ENCODE assay signal across 24 cellular contexts in the genomic region with DNA sequence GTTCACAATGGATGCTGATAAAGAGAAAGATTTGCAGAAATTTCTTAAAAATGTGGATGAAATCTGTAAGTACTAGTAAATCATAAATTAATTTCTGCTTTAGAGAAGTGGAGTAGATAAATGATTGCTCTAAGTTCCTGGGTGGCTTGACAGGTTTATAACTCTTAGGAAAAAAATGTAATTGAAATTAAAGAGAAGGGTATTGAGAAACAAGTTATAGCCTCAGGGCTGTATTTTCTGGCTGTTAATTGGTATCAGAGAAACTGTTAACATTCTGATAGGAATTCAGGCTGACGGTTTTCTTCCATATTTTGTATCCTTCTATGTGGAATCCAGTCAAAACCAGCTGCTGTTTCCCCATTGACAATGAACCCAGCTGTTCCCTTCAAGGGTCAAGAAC. TPM values are rescaled to one million over a fixed set of nuclear protein-coding genes. Genes with fewer than 3 reads are reported as not detected.
DNase-seq lines count a peak whose midpoint lies in the region; ATAC-seq and TF ChIP-seq lines count a peak whose summit lies in the region.
"Had no signal": no experiment of that assay in that cellular context is flagged by ENCODE, and none has a peak within 500 bp of the region (broad histone marks: within the 10 kb centered on the region; RNA-seq: fewer than 3 reads in every experiment).

No MANE protein-coding gene starts in this region.

- ATAC-seq in HG03432 (IDR thresholded peaks at IDR 0.05; ENCODE audit: unreplicated experiment) (no peak), HG02763 (IDR thresholded peaks at IDR 0.05; ENCODE audit: unreplicated experiment) (no peak)
- ATAC-seq: activated T-cell treated with anti-CD3 and anti-CD28 coated beads, Interleukin-2, amount 50 U/mL, for 72 hours; sciatic nerve; stimulated activated naive CD8-positive, alpha-beta T cell treated with anti-CD3 and anti-CD28 coated beads, Interleukin-15, Interleukin-2, amounts not matched to agents 100 U/mL and 50 U/mL, for 24 hours had no signal

- peak overlapping the region in 2 of 3 donors; percentile 4 to 76 for H3K27ac Mint-ChIP-seq in IgD-negative memory B cell
- no peak overlapping the region for H3K27ac Mint-ChIP-seq in activated T-helper 1 cell treated with anti-CD3 and anti-CD28 coated beads, Interleukin-12 subunit alpha, Interleukin-12 subunit beta, Interleukin-2, Interleukin-4 antibody, amounts not matched to agents 30 ng/mL and 10 ng/mL and 1 ng/mL, durations not matched to agents 14 hours and 24 hours and 36 hours
- H3K27ac Mint-ChIP-seq in mesothelial cell of epicardium: peak overlapping the region; percentile 55
- H3K27ac Mint-ChIP-seq: activated CD4-positive, alpha-beta T cell treated with anti-CD3 and anti-CD28 coated beads, Interleukin-2, amount 10 ng/mL, durations not matched to agents 24 days and 14 days; activated T-cell treated with anti-CD3 and anti-CD28 coated beads, Interleukin-2, amount 50 U/mL, for 72 hours; T-helper 2 cell treated with Interferon-gamma antibody and Interleukin-4, amounts not matched to agents 5 μg/mL and 100 μg/mL, for 36 hours had no signal

- H3K4me3 ChIP-seq in suprapubic skin: no peak overlapping the region
- H3K4me3 ChIP-seq in OCI-LY7 (ENCODE audit: low read depth, low read length, poor library complexity, severe bottlenecking): no peak overlapping the region
- H3K4me3 ChIP-seq: ascending aorta, thyroid gland had no signal

- WGBS in suprapubic skin: 30% methylated on average over 1 of the region's 1 CpG

- H3K4me1 ChIP-seq in suprapubic skin: peaks cover 31% of the 10 kb centered on the region
- H3K4me1 ChIP-seq in OCI-LY7 (ENCODE audit: insufficient read depth, low read length, poor library complexity, severe bottlenecking): peaks cover 3% of the 10 kb centered on the region
- H3K4me1 ChIP-seq: ascending aorta had no signal

- no peaks in the 10 kb centered on the region for H3K27me3 ChIP-seq in suprapubic skin
- H3K27me3 ChIP-seq: ascending aorta, dorsolateral prefrontal cortex, thyroid gland had no signal

- H3K27ac ChIP-seq in suprapubic skin (peak overlapping the region; percentile 87), OCI-LY7 (ENCODE audit: low read depth, low read length, poor library complexity, severe bottlenecking) (no peak overlapping the region)
- H3K27ac ChIP-seq: KMS-11, thyroid gland, WERI-Rb-1 had no signal

- H4K20me1 ChIP-seq in OCI-LY7 (ENCODE audit: insufficient read depth, low read length): no peaks in the 10 kb centered on the region

- H3K9me2 ChIP-seq in OCI-LY7 (ENCODE audit: insufficient read depth, low read length): no peaks in the 10 kb centered on the region

- H3K4me3 Mint-ChIP-seq in IgD-negative memory B cell: peak overlapping the region in 1 of 4 donors; percentile 82
- H3K4me3 Mint-ChIP-seq in activated T-helper 1 cell treated with anti-CD3 and anti-CD28 coated beads, Interleukin-12 subunit alpha, Interleukin-12 subunit beta, Interleukin-2, Interleukin-4 antibody, amounts not matched to agents 30 ng/mL and 10 ng/mL and 1 ng/mL, durations not matched to agents 14 hours and 24 hours and 36 hours: peak overlapping the region; percentile 49
- H3K4me3 Mint-ChIP-seq in mesothelial cell of epicardium: no peak overlapping the region

- peaks cover 14 to 24% (median 17%) of the 10 kb centered on the region in 3 donors for H3K4me1 Mint-ChIP-seq in IgD-negative memory B cell
- H3K4me1 Mint-ChIP-seq in activated T-helper 1 cell treated with anti-CD3 and anti-CD28 coated beads, Interleukin-12 subunit alpha, Interleukin-12 subunit beta, Interleukin-2, Interleukin-4 antibody, amounts not matched to agents 30 ng/mL and 10 ng/mL and 1 ng/mL, durations not matched to agents 14 hours and 24 hours and 36 hours (ENCODE audit: low read depth): peaks cover 20% of the 10 kb centered on the region
- peaks cover 36% of the 10 kb centered on the region for H3K4me1 Mint-ChIP-seq in mesothelial cell of epicardium

- no peak overlapping the region for H3K4me2 ChIP-seq in OCI-LY7 (ENCODE audit: low read length)
- H3K4me2 ChIP-seq: KMS-11 had no signal

- H3K79me2 ChIP-seq in OCI-LY7 (ENCODE audit: insufficient read depth, low read depth, low read length): no peaks in the 10 kb centered on the region
- H3K79me2 ChIP-seq: parathyroid adenoma had no signal

- POLR2A ChIA-PET in OCI-LY7 (lab: Charles Lee): no interaction called here

- DNase-seq in activated T-helper 1 cell treated with anti-CD3 and anti-CD28 coated beads, Interleukin-12 subunit alpha, Interleukin-12 subunit beta, Interleukin-2, Interleukin-4 antibody, amounts not matched to agents 30 ng/mL and 10 ng/mL and 1 ng/mL, durations not matched to agents 14 hours and 24 hours and 36 hours (ENCODE audit: low spot score): no peak
- no peak for DNase-seq in mesothelial cell of epicardium (ENCODE audit: low spot score in 2 of 2, unreplicated experiment in 2 of 2)
- DNase-seq in suprapubic skin (ENCODE audit: low spot score in 2 of 2): no peak
- DNase-seq in OCI-LY7 (ENCODE audit: low spot score): no peak
- DNase-seq: activated CD4-positive, alpha-beta T cell treated with anti-CD3 and anti-CD28 coated beads, Interleukin-2, amount 10 ng/mL, durations not matched to agents 24 days and 14 days; activated naive CD4-positive, alpha-beta T cell treated with anti-CD3 and anti-CD28 coated beads, Interleukin-2, amount 50 U/mL, for 16 hours; activated T-cell treated with anti-CD3 and anti-CD28 coated beads, Interleukin-2, amount 50 U/mL, for 72 hours; DMS53; dorsolateral prefrontal cortex; GDM1; MV-4-11; NCI-H1694; stimulated activated naive CD8-positive, alpha-beta T cell treated with anti-CD3 and anti-CD28 coated beads, Interleukin-15, Interleukin-2, amounts not matched to agents 100 U/mL and 50 U/mL, for 24 hours; thyroid gland; WERI-Rb-1 had no signal

- intact Hi-C loops in activated T-helper 1 cell treated with anti-CD3 and anti-CD28 coated beads, Interleukin-12 subunit alpha, Interleukin-12 subunit beta, Interleukin-2, Interleukin-4 antibody, amounts not matched to agents 30 ng/mL and 10 ng/mL and 1 ng/mL, durations not matched to agents 14 hours and 24 hours and 36 hours (cut with micrococcal nuclease): loop anchor here (10.0 kb wide), 1 partner anchor 1909 kb away; no protein-coding TSS in a partner anchor
- intact Hi-C loops in OCI-LY7 (cut with micrococcal nuclease; ENCODE audit: unreplicated experiment): no loop called here

- no peaks in the 10 kb centered on the region for H3K9me3 ChIP-seq in suprapubic skin
- no peaks in the 10 kb centered on the region for H3K9me3 ChIP-seq in OCI-LY7 (ENCODE audit: low read length)
- H3K9me3 ChIP-seq: ascending aorta, thyroid gland had no signal

- H3K27me3 Mint-ChIP-seq in IgD-negative memory B cell: no peaks in the 10 kb centered on the region
- H3K27me3 Mint-ChIP-seq in activated T-helper 1 cell treated with anti-CD3 and anti-CD28 coated beads, Interleukin-12 subunit alpha, Interleukin-12 subunit beta, Interleukin-2, Interleukin-4 antibody, amounts not matched to agents 30 ng/mL and 10 ng/mL and 1 ng/mL, durations not matched to agents 14 hours and 24 hours and 36 hours (ENCODE audit: insufficient read depth): no peaks in the 10 kb centered on the region
- H3K27me3 Mint-ChIP-seq in mesothelial cell of epicardium (ENCODE audit: low read depth): no peaks in the 10 kb centered on the region
- H3K27me3 Mint-ChIP-seq: activated CD4-positive, alpha-beta T cell treated with anti-CD3 and anti-CD28 coated beads, Interleukin-2, amount 10 ng/mL, durations not matched to agents 24 days and 14 days; central memory CD8-positive, alpha-beta T cell had no signal

- TF ChIP-seq CTCF in mesothelial cell of epicardium (IDR thresholded peaks at IDR 0.05; ENCODE audit: unreplicated experiment) (no peak), suprapubic skin (IDR thresholded peaks at IDR 0.05) (no peak), OCI-LY7 (conservative IDR thresholded peaks at IDR 0.05; ENCODE audit: low read length) (no peak)

- BruUV-seq in OCI-LY7 (replicated peaks; lab: Mats Ljungman, UMichigan): no TSS peak

- peaks cover 19% of the 10 kb centered on the region for H3K36me3 ChIP-seq in suprapubic skin
- H3K36me3 ChIP-seq in OCI-LY7 (ENCODE audit: insufficient read depth, low read length): no peaks in the 10 kb centered on the region
- H3K36me3 ChIP-seq: WERI-Rb-1 had no signal

- H3K9me3 Mint-ChIP-seq in IgD-negative memory B cell (no peaks in the 10 kb centered on the region), mesothelial cell of epicardium (peaks cover 20% of the 10 kb centered on the region)
- no peaks in the 10 kb centered on the region for H3K9me3 Mint-ChIP-seq in activated T-helper 1 cell treated with anti-CD3 and anti-CD28 coated beads, Interleukin-12 subunit alpha, Interleukin-12 subunit beta, Interleukin-2, Interleukin-4 antibody, amounts not matched to agents 30 ng/mL and 10 ng/mL and 1 ng/mL, durations not matched to agents 14 hours and 24 hours and 36 hours
- H3K9me3 Mint-ChIP-seq: activated CD4-positive, alpha-beta T cell treated with anti-CD3 and anti-CD28 coated beads, Interleukin-2, amount 10 ng/mL, durations not matched to agents 24 days and 14 days; central memory CD8-positive, alpha-beta T cell; T-helper 2 cell treated with Interferon-gamma antibody and Interleukin-4, amounts not matched to agents 5 μg/mL and 100 μg/mL, for 36 hours had no signal

- H3K36me3 Mint-ChIP-seq in IgD-negative memory B cell (peaks cover 9% of the 10 kb centered on the region), mesothelial cell of epicardium (peaks cover 32% of the 10 kb centered on the region)
- peaks cover 8% of the 10 kb centered on the region for H3K36me3 Mint-ChIP-seq in activated T-helper 1 cell treated with anti-CD3 and anti-CD28 coated beads, Interleukin-12 subunit alpha, Interleukin-12 subunit beta, Interleukin-2, Interleukin-4 antibody, amounts not matched to agents 30 ng/mL and 10 ng/mL and 1 ng/mL, durations not matched to agents 14 hours and 24 hours and 36 hours (ENCODE audit: low read depth)

- H2AFZ ChIP-seq in OCI-LY7 (ENCODE audit: low read length): no peak overlapping the region
- H2AFZ ChIP-seq: parathyroid adenoma had no signal

- CTCF ChIA-PET in OCI-LY7 (lab: Charles Lee; ENCODE audit: unreplicated experiment): no interaction called here

- TF ChIP-seq EP300 in suprapubic skin (IDR thresholded peaks at IDR 0.05): no peak

- no peak for TF ChIP-seq POLR2A in suprapubic skin (IDR thresholded peaks at IDR 0.05)

RNA-seq across cellular contexts. Expression of a gene that starts 1.9 kb away (rescaled TPM):
- 9.8 TPM for polyA plus RNA-seq in IgD-negative memory B cell
- total RNA-seq in activated T-helper 1 cell treated with anti-CD3 and anti-CD28 coated beads, Interleukin-12 subunit alpha, Interleukin-12 subunit beta, Interleukin-2, Interleukin-4 antibody, amounts not matched to agents 30 ng/mL and 10 ng/mL and 1 ng/mL, durations not matched to agents 14 hours and 24 hours and 36 hours: 7.4 and 8.5 TPM in 2 replicates
- total RNA-seq in mesothelial cell of epicardium (43.5 to 49.1 TPM (median 45.3 TPM) in 3 replicates), suprapubic skin (10 to 100 TPM in 3 of 4 donors, 1 to 10 TPM in 1; 9.5 to 67.8 (median 30.3) TPM), OCI-LY7 (2022) (3.9 and 4.1 TPM in 2 replicates)
- 3.6 and 4.4 TPM in 2 replicates for total RNA-seq in OCI-LY7 (2014; rRNA removed; shearing (Covaris generic))
